Comparison of ENCODE assay signal across 1 cellular context in the genomic region with DNA sequence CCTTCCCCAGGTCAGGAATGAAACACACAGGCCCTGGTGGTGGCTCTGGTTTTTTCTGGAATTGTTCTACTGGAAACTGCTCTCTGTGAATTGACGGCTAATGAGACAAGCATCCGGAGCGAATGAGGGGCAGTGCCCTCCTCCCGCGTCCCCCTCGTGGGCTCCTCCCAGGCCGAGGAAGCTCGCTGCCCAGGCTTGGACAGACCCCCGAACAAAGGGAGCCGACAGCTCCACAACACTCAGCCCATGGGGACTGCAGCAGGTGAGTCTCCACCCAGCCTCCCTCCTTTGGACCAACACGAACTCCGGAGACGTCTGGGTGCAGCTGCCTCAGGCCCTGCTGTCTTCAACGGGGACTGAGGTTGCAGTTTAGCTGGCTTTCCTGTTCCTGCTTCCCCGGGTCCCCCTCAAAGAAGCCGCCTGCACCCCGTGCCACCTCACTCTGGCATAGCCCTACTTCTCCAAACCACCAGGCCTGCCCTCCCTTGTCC.
TF ChIP-seq lines count a peak whose summit lies in the region.

No MANE protein-coding gene starts in this region.

TF ChIP-seq in GM23338, 12 proteins besides CTCF, POLR2A, EP300 and RAD21 (continued from another document):
- TF ChIP-seq, protein P1, sequence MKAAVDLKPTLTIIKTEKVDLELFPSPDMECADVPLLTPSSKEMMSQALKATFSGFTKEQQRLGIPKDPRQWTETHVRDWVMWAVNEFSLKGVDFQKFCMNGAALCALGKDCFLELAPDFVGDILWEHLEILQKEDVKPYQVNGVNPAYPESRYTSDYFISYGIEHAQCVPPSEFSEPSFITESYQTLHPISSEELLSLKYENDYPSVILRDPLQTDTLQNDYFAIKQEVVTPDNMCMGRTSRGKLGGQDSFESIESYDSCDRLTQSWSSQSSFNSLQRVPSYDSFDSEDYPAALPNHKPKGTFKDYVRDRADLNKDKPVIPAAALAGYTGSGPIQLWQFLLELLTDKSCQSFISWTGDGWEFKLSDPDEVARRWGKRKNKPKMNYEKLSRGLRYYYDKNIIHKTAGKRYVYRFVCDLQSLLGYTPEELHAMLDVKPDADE (IDR thresholded peaks at IDR 0.05) = no peak
- TF ChIP-seq POLR2AphosphoS5 (IDR thresholded peaks at IDR 0.05; ENCODE audit: low read depth) (no peak), EZH2 (IDR thresholded peaks at IDR 0.05; ENCODE audit: low read depth, unreplicated experiment) (no peak), JUNB (IDR thresholded peaks at IDR 0.05; ENCODE audit: unreplicated experiment) (no peak), ZNF331 (CRISPR knock-in tag; IDR thresholded peaks at IDR 0.05; ENCODE audit: low read depth) (no peak), NANOG (IDR thresholded peaks at IDR 0.05; ENCODE audit: borderline replicate concordance) (no peak), STAT1 (IDR thresholded peaks at IDR 0.05; ENCODE audit: unreplicated experiment) (no peak)
- TF ChIP-seq, protein P2, sequence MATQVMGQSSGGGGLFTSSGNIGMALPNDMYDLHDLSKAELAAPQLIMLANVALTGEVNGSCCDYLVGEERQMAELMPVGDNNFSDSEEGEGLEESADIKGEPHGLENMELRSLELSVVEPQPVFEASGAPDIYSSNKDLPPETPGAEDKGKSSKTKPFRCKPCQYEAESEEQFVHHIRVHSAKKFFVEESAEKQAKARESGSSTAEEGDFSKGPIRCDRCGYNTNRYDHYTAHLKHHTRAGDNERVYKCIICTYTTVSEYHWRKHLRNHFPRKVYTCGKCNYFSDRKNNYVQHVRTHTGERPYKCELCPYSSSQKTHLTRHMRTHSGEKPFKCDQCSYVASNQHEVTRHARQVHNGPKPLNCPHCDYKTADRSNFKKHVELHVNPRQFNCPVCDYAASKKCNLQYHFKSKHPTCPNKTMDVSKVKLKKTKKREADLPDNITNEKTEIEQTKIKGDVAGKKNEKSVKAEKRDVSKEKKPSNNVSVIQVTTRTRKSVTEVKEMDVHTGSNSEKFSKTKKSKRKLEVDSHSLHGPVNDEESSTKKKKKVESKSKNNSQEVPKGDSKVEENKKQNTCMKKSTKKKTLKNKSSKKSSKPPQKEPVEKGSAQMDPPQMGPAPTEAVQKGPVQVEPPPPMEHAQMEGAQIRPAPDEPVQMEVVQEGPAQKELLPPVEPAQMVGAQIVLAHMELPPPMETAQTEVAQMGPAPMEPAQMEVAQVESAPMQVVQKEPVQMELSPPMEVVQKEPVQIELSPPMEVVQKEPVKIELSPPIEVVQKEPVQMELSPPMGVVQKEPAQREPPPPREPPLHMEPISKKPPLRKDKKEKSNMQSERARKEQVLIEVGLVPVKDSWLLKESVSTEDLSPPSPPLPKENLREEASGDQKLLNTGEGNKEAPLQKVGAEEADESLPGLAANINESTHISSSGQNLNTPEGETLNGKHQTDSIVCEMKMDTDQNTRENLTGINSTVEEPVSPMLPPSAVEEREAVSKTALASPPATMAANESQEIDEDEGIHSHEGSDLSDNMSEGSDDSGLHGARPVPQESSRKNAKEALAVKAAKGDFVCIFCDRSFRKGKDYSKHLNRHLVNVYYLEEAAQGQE (IDR thresholded peaks at IDR 0.05; ENCODE audit: unreplicated experiment) = no peak
- TF ChIP-seq, protein P3, sequence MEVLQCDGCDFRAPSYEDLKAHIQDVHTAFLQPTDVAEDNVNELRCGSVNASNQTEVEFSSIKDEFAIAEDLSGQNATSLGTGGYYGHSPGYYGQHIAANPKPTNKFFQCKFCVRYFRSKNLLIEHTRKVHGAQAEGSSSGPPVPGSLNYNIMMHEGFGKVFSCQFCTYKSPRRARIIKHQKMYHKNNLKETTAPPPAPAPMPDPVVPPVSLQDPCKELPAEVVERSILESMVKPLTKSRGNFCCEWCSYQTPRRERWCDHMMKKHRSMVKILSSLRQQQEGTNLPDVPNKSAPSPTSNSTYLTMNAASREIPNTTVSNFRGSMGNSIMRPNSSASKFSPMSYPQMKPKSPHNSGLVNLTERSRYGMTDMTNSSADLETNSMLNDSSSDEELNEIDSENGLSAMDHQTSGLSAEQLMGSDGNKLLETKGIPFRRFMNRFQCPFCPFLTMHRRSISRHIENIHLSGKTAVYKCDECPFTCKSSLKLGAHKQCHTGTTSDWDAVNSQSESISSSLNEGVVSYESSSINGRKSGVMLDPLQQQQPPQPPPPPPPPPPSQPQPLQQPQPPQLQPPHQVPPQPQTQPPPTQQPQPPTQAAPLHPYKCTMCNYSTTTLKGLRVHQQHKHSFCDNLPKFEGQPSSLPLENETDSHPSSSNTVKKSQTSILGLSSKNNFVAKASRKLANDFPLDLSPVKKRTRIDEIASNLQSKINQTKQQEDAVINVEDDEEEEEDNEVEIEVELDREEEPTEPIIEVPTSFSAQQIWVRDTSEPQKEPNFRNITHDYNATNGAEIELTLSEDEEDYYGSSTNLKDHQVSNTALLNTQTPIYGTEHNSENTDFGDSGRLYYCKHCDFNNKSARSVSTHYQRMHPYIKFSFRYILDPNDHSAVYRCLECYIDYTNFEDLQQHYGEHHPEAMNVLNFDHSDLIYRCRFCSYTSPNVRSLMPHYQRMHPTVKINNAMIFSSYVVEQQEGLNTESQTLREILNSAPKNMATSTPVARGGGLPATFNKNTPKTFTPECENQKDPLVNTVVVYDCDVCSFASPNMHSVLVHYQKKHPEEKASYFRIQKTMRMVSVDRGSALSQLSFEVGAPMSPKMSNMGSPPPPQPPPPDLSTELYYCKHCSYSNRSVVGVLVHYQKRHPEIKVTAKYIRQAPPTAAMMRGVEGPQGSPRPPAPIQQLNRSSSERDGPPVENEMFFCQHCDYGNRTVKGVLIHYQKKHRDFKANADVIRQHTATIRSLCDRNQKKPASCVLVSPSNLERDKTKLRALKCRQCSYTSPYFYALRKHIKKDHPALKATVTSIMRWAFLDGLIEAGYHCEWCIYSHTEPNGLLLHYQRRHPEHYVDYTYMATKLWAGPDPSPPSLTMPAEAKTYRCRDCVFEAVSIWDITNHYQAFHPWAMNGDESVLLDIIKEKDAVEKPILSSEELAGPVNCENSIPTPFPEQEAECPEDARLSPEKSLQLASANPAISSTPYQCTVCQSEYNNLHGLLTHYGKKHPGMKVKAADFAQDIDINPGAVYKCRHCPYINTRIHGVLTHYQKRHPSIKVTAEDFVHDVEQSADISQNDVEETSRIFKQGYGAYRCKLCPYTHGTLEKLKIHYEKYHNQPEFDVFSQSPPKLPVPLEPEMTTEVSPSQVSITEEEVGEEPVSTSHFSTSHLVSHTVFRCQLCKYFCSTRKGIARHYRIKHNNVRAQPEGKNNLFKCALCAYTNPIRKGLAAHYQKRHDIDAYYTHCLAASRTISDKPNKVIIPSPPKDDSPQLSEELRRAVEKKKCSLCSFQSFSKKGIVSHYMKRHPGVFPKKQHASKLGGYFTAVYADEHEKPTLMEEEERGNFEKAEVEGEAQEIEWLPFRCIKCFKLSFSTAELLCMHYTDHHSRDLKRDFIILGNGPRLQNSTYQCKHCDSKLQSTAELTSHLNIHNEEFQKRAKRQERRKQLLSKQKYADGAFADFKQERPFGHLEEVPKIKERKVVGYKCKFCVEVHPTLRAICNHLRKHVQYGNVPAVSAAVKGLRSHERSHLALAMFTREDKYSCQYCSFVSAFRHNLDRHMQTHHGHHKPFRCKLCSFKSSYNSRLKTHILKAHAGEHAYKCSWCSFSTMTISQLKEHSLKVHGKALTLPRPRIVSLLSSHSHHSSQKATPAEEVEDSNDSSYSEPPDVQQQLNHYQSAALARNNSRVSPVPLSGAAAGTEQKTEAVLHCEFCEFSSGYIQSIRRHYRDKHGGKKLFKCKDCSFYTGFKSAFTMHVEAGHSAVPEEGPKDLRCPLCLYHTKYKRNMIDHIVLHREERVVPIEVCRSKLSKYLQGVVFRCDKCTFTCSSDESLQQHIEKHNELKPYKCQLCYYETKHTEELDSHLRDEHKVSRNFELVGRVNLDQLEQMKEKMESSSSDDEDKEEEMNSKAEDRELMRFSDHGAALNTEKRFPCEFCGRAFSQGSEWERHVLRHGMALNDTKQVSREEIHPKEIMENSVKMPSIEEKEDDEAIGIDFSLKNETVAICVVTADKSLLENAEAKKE (CRISPR knock-in tag; IDR thresholded peaks at IDR 0.05) = no peak
TF ChIP-seq in GM23338: peak in this region for 0.
